In genomic region chr1:158794247-158794646, GRCh38 we compare ENCODE assay signal across 26 cellular contexts. TPM values are rescaled to one million over a fixed set of nuclear protein-coding genes. Genes with fewer than 3 reads are reported as not detected.
"Had no signal": no experiment of that assay in that cellular context is flagged by ENCODE, and none has a peak within 500 bp of the region (broad histone marks: within the 10 kb centered on the region; RNA-seq: fewer than 3 reads in every experiment).

No MANE protein-coding gene starts in this region.

- H3K27me3 Mint-ChIP-seq: IgD-negative memory B cell had no signal

- H3K27ac Mint-ChIP-seq: IgD-negative memory B cell had no signal

- DNase-seq: KBM-7; MV-4-11; NCI-H1048; NCI-H1105; NCI-H1417; NCI-H1436 treated with DMSO at 0.1 percent for 48 hours; NCI-H1694; NCI-H187 treated with DMSO at 0.1 percent for 48 hours; NCI-H2029 treated with DMSO at 0.1 percent for 48 hours; NCI-H2171 treated with DMSO at 0.1 percent for 48 hours; NCI-H510A; NCI-H524 treated with DMSO at 0.1 percent for 48 hours; NCI-H69; NCI-H774; NK-92 treated with Interleukin-12 subunit alpha and Interleukin-12 subunit beta, amount 100 ng/mL, for 24 hours; PC-9; SHP77 treated with DMSO at 0.1 percent for 48 hours had no signal

- H3K4me1 ChIP-seq: Peyer's patch, SJCRH30 had no signal

- H3K4me2 ChIP-seq: PC-9 had no signal

- H3K27ac ChIP-seq: HL-60, PC-9, Peyer's patch, SJCRH30 had no signal

- H3K4me3 Mint-ChIP-seq: IgD-negative memory B cell had no signal

- H2AFZ ChIP-seq: PC-9 had no signal

- H3K36me3 Mint-ChIP-seq: IgD-negative memory B cell had no signal

- H3K4me3 ChIP-seq: PC-9, Peyer's patch, SJCRH30 had no signal

- H3K9me3 ChIP-seq: Peyer's patch, SJCRH30 had no signal

- H3K36me3 ChIP-seq: Peyer's patch, SJCRH30 had no signal

- ATAC-seq: Right ventricle myocardium inferior had no signal

- H3K27me3 ChIP-seq: Peyer's patch, SJCRH30 had no signal

RNA-seq across cellular contexts. Expression of gene OR6N2, which starts 13.2 kb away (rescaled TPM):
- total RNA-seq: LHCN-M2, MCF 10A, OCI-LY7, PC-9, Peyer's patch, Right ventricle myocardium inferior, RPMI7951, SJCRH30 had no signal
- polyA plus RNA-seq: IgD-negative memory B cell had no signal

RNA-seq across cellular contexts. Expression of gene OR6N1, which starts 22.3 kb away (rescaled TPM):
- total RNA-seq: LHCN-M2, MCF 10A, OCI-LY7, PC-9, Peyer's patch, Right ventricle myocardium inferior, RPMI7951, SJCRH30 had no signal
- polyA plus RNA-seq: IgD-negative memory B cell had no signal

RNA-seq across cellular contexts. Expression of gene MNDA, which starts 36.9 kb away (rescaled TPM):
- total RNA-seq: LHCN-M2, MCF 10A, OCI-LY7, PC-9, RPMI7951, SJCRH30 had no signal

RNA-seq across cellular contexts. Expression of gene OR6K6, which starts 39.7 kb away (rescaled TPM):
- total RNA-seq: LHCN-M2, MCF 10A, OCI-LY7, PC-9, Peyer's patch, Right ventricle myocardium inferior, RPMI7951, SJCRH30 had no signal
- polyA plus RNA-seq: IgD-negative memory B cell had no signal
